In the genomic region with DNA sequence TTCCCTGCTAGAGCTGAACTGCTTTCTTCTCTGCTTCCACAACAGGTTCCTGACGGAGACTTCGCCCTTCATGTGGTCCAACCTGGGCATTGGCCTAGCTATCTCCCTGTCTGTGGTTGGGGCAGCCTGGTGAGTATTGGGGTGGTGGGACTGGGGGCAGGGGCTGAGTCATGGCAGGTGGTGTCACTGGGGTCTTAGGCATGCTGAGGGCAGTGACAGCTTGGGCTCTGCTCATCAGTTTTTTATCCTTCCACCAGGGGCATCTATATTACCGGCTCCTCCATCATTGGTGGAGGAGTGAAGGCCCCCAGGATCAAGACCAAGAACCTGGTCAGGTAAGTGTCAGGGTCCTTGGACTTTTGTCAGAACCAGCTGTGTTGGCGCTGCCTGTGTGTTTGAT, we compare ENCODE assay signal across 1 cellular context.
TF ChIP-seq lines count a peak whose summit lies in the region.

No MANE protein-coding gene starts in this region.

TF ChIP-seq in H1, 55 proteins besides CTCF, POLR2A, EP300 and RAD21:
- TF ChIP-seq KDM5A (IDR thresholded peaks at IDR 0.05; ENCODE audit: low read length): no peak
- no peak for TF ChIP-seq CTBP2 (IDR thresholded peaks at IDR 0.05; ENCODE audit: borderline replicate concordance, insufficient read depth, insufficient read length, low read length)
- TF ChIP-seq RNF2 (IDR thresholded peaks at IDR 0.05; ENCODE audit: borderline replicate concordance, low read depth, low read length, missing control alignments, poor library complexity, severe bottlenecking): no peak
- no peak for TF ChIP-seq SP2 (IDR thresholded peaks at IDR 0.05; ENCODE audit: low read length)
- TF ChIP-seq HDAC6 (IDR thresholded peaks at IDR 0.05; ENCODE audit: low read depth, low read length): no peak
- TF ChIP-seq NRF1 (IDR thresholded peaks at IDR 0.05; ENCODE audit: low read depth, low read length): no peak
- no peak for TF ChIP-seq CBX5 (IDR thresholded peaks at IDR 0.05; ENCODE audit: low read depth, low read length)
- TF ChIP-seq SIN3A (conservative IDR thresholded peaks at IDR 0.05 in 1 of 2, IDR thresholded peaks at IDR 0.05 in 1 of 2; ENCODE audit: low read depth in 1 of 2, low read length in 2 of 2): peak in 1 of 2 experiments; percentile 16; a peak in 1 of 4 replicates
